In the genomic region with DNA sequence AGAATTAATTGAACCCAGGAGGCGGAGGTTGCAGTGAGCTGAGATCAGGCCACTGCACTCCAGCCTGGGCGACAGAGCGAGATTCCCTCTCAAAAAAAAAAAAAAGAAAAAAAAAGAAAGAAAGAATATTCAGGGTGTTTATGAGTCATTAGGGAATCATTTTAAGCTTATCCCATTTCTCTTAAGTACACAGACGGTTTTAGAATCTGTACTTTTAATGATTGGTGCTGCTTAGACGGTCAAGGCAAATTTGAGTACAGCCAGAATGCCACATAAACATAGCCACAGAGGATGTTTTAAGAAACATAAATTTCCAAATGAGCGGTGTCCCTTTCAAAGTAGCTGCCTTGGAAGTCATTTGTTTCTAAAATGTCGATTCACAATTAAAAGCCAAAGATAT, we compare ENCODE assay signal across 17 cellular contexts.
"Had no signal": no experiment of that assay in that cellular context is flagged by ENCODE, and none has a peak within 500 bp of the region (broad histone marks: within the 10 kb centered on the region; RNA-seq: fewer than 3 reads in every experiment).

No MANE protein-coding gene starts in this region.

- H3K4me3 Mint-ChIP-seq: activated CD4-positive, alpha-beta memory T cell treated with anti-CD3 and anti-CD28 coated beads for 36 hours; activated CD8-positive, alpha-beta memory T cell treated with anti-CD3 and anti-CD28 coated beads, Interleukin-2, amount 10 ng/mL, durations not matched to agents 7 days and 5 days; activated naive CD4-positive, alpha-beta T cell treated with anti-CD3 and anti-CD28 coated beads, Interleukin-2, amount 10 ng/mL, durations not matched to agents 7 days and 5 days; mesothelial cell of epicardium; stimulated activated memory B cell treated with anti-CD40 and anti-IgM and Interleukin-4, amounts not matched to agents 10 μg/mL and 1 μg/mL and 100 μg/mL, for 72 hours; T-helper 1 cell treated with Interleukin-12 subunit alpha and Interleukin-12 subunit beta and Interleukin-4 antibody, amounts not matched to agents 30 μg/mL and 1 μg/mL, for 36 hours had no signal

- H2AFZ ChIP-seq: neural progenitor cell had no signal

- H3K27me3 Mint-ChIP-seq: activated CD4-positive, alpha-beta memory T cell treated with anti-CD3 and anti-CD28 coated beads for 36 hours; activated CD8-positive, alpha-beta memory T cell treated with anti-CD3 and anti-CD28 coated beads, Interleukin-2, amount 10 ng/mL, durations not matched to agents 7 days and 5 days; stimulated activated memory B cell treated with anti-CD40 and anti-IgM and Interleukin-4, amounts not matched to agents 10 μg/mL and 1 μg/mL and 100 μg/mL, for 72 hours had no signal

- FAIRE-seq: endometrium had no signal

- H3K27me3 ChIP-seq: colonic mucosa, ovary, sigmoid colon, tibial artery, vagina had no signal

- H3K36me3 Mint-ChIP-seq: activated naive CD4-positive, alpha-beta T cell treated with anti-CD3 and anti-CD28 coated beads, Interleukin-2, amount 10 ng/mL, durations not matched to agents 7 days and 5 days; neural progenitor cell; stimulated activated memory B cell treated with anti-CD40 and anti-IgM and Interleukin-4, amounts not matched to agents 10 μg/mL and 1 μg/mL and 100 μg/mL, for 72 hours had no signal

- H3K9me3 Mint-ChIP-seq: activated CD4-positive, alpha-beta memory T cell treated with anti-CD3 and anti-CD28 coated beads for 36 hours; activated naive CD4-positive, alpha-beta T cell treated with anti-CD3 and anti-CD28 coated beads, Interleukin-2, amount 10 ng/mL, durations not matched to agents 7 days and 5 days; mesothelial cell of epicardium; neural progenitor cell; stimulated activated memory B cell treated with anti-CD40 and anti-IgM and Interleukin-4, amounts not matched to agents 10 μg/mL and 1 μg/mL and 100 μg/mL, for 72 hours; T-helper 1 cell treated with Interleukin-12 subunit alpha and Interleukin-12 subunit beta and Interleukin-4 antibody, amounts not matched to agents 30 μg/mL and 1 μg/mL, for 36 hours had no signal

- H3K36me3 ChIP-seq: colonic mucosa, neural progenitor cell, ovary, WERI-Rb-1 had no signal

- H3K27ac Mint-ChIP-seq: activated CD4-positive, alpha-beta memory T cell treated with anti-CD3 and anti-CD28 coated beads for 36 hours; activated CD8-positive, alpha-beta memory T cell treated with anti-CD3 and anti-CD28 coated beads, Interleukin-2, amount 10 ng/mL, durations not matched to agents 7 days and 5 days; activated naive CD4-positive, alpha-beta T cell treated with anti-CD3 and anti-CD28 coated beads, Interleukin-2, amount 10 ng/mL, durations not matched to agents 7 days and 5 days; mesothelial cell of epicardium; neural progenitor cell; stimulated activated memory B cell treated with anti-CD40 and anti-IgM and Interleukin-4, amounts not matched to agents 10 μg/mL and 1 μg/mL and 100 μg/mL, for 72 hours; T-helper 1 cell treated with Interleukin-12 subunit alpha and Interleukin-12 subunit beta and Interleukin-4 antibody, amounts not matched to agents 30 μg/mL and 1 μg/mL, for 36 hours had no signal

- H3K4me2 ChIP-seq: neural progenitor cell had no signal

- H3K27ac ChIP-seq: colonic mucosa, neural progenitor cell, ovary, sigmoid colon, tibial artery, vagina, WERI-Rb-1 had no signal

- ATAC-seq: activated CD8-positive, alpha-beta memory T cell treated with anti-CD3 and anti-CD28 coated beads, Interleukin-2, amount 10 ng/mL, durations not matched to agents 7 days and 5 days; stimulated activated memory B cell treated with anti-CD40 and anti-IgM and Interleukin-4, amounts not matched to agents 10 μg/mL and 1 μg/mL and 100 μg/mL, for 72 hours had no signal

- H3K4me3 ChIP-seq: colonic mucosa, neural progenitor cell, ovary, sigmoid colon, tibial artery, vagina had no signal

- DNase-seq: activated CD4-positive, alpha-beta memory T cell treated with anti-CD3 and anti-CD28 coated beads for 36 hours; activated CD8-positive, alpha-beta memory T cell treated with anti-CD3 and anti-CD28 coated beads, Interleukin-2, amount 10 ng/mL, durations not matched to agents 7 days and 5 days; activated naive CD4-positive, alpha-beta T cell treated with anti-CD3 and anti-CD28 coated beads, Interleukin-2, amount 10 ng/mL, durations not matched to agents 7 days and 5 days; activated T-cell treated with anti-CD3 and anti-CD28 coated beads, Interleukin-2, amount 50 U/mL, for 1 hour; central memory CD4-positive, alpha-beta T cell; colonic mucosa; kidney glomerular epithelial cell; ovary; sigmoid colon; tibial artery; WERI-Rb-1 had no signal

- H3K9me3 ChIP-seq: colonic mucosa, ovary, sigmoid colon, tibial artery, vagina had no signal
